ENCODE assay signal across 8 cellular contexts in genomic region chr3:23950303-23950702, GRCh38. TPM values are rescaled to one million over a fixed set of nuclear protein-coding genes. Genes with fewer than 3 reads are reported as not detected.
DNase-seq lines count a peak whose midpoint lies in the region; ATAC-seq and TF ChIP-seq lines count a peak whose summit lies in the region.

No MANE protein-coding gene starts in this region.

- peaks cover 2% of the 10 kb centered on the region for H3K36me3 Mint-ChIP-seq in activated naive CD4-positive, alpha-beta T cell treated with anti-CD3 and anti-CD28 coated beads, Interleukin-2, amount 50 U/mL, for 24 hours

- H3K27me3 Mint-ChIP-seq in activated naive CD4-positive, alpha-beta T cell treated with anti-CD3 and anti-CD28 coated beads, Interleukin-2, amount 50 U/mL, for 24 hours = no peaks in the 10 kb centered on the region

- no peaks in the 10 kb centered on the region for H3K9me3 Mint-ChIP-seq in activated naive CD4-positive, alpha-beta T cell treated with anti-CD3 and anti-CD28 coated beads, Interleukin-2, amount 50 U/mL, for 24 hours

- H3K4me3 ChIP-seq in thyroid gland (replicated peaks in 1 of 3) = no peak overlapping the region

- no peak for TF ChIP-seq CTCF in thyroid gland (IDR thresholded peaks at IDR 0.05)

- H3K9me3 ChIP-seq in thyroid gland = no peaks in the 10 kb centered on the region

- peaks cover 80% of the 10 kb centered on the region for H3K4me1 Mint-ChIP-seq in activated naive CD4-positive, alpha-beta T cell treated with anti-CD3 and anti-CD28 coated beads, Interleukin-2, amount 50 U/mL, for 24 hours

- no peak for DNase-seq in activated naive CD4-positive, alpha-beta T cell treated with Interleukin-2 at 50 U/mL for 16 hours
- no peak for DNase-seq in caudate nucleus (lab: John Stamatoyannopoulos, UW)
- DNase-seq in thyroid gland = no peak
- no peak for DNase-seq in COLO829 (ENCODE audit: low spot score)
- DNase-seq in occipital lobe (lab: John Stamatoyannopoulos, UW) = no peak

- no peak for TF ChIP-seq POLR2A in thyroid gland (IDR thresholded peaks at IDR 0.05)

- peak overlapping the region; percentile 71 for H3K4me3 Mint-ChIP-seq in activated naive CD4-positive, alpha-beta T cell treated with anti-CD3 and anti-CD28 coated beads, Interleukin-2, amount 50 U/mL, for 24 hours

- H3K4me1 ChIP-seq in thyroid gland = peaks cover 46 to 71% of the 10 kb centered on the region in 2 donors

- H3K27me3 ChIP-seq in thyroid gland = no peaks in the 10 kb centered on the region

- no peaks in the 10 kb centered on the region for H3K36me3 ChIP-seq in thyroid gland

- H3K27ac Mint-ChIP-seq in activated naive CD4-positive, alpha-beta T cell treated with anti-CD3 and anti-CD28 coated beads, Interleukin-2, amount 50 U/mL, for 24 hours = peak overlapping the region; percentile 10

- ATAC-seq in HG03432 (IDR thresholded peaks at IDR 0.05; ENCODE audit: unreplicated experiment) (peak; percentile 18), HG02763 (IDR thresholded peaks at IDR 0.05; ENCODE audit: unreplicated experiment) (no peak)

- H3K27ac ChIP-seq in caudate nucleus (ENCODE audit: low read depth, low read length) (peak overlapping the region; percentile 5), thyroid gland (peak overlapping the region; percentile 11 to 87 (median 38))

- intact Hi-C loops in thyroid gland (cut with DNase I) = no loop called here

RNA-seq across cellular contexts. Expression of gene NR1D2, which starts 5.2 kb away (rescaled TPM):
- 100 to 1,000 TPM in 1 of 4 donors, 10 to 100 TPM in 3; 44.2 to 108 (median 68.1) TPM for total RNA-seq in thyroid gland
- 41.5 TPM for total RNA-seq in occipital lobe

RNA-seq across cellular contexts. Expression of gene RPL15, which starts 33.4 kb away (rescaled TPM):
- total RNA-seq in thyroid gland (1,000 to 10,000 TPM; 1,700 to 2,512 (median 2,310) TPM), occipital lobe (2,822 TPM)

RNA-seq across cellular contexts. Expression of gene NKIRAS1, which starts 33.5 kb away (rescaled TPM):
- total RNA-seq in thyroid gland (10 to 100 TPM; 17.5 to 22.2 (median 19.7) TPM), occipital lobe (36.5 TPM)
